In genomic region chrX:2561461-2561860, GRCh38 we compare ENCODE assay signal across 20 cellular contexts.
"Had no signal": no experiment of that assay in that cellular context is flagged by ENCODE, and none has a peak within 500 bp of the region (broad histone marks: within the 10 kb centered on the region; RNA-seq: fewer than 3 reads in every experiment).

No MANE protein-coding gene starts in this region.

- H3K27ac ChIP-seq: breast epithelium, dorsolateral prefrontal cortex, esophagus muscularis mucosa, tibial artery had no signal

- H3K36me3 ChIP-seq: breast epithelium, tibial artery had no signal

- H3K4me1 ChIP-seq: breast epithelium, esophagus muscularis mucosa, tibial artery had no signal

- H3K27me3 ChIP-seq: esophagus muscularis mucosa, tibial artery had no signal

- DNase-seq: activated B cell treated with CpG ODN at 0.5 μM for 24 hours; activated CD4-positive, alpha-beta T cell treated with anti-CD3 and anti-CD28 coated beads for 36 hours; activated CD4-positive, alpha-beta T cell treated with anti-CD3 and anti-CD28 coated beads, Interleukin-2, amount 50 U/mL, for 4 hours; activated CD8-positive, alpha-beta memory T cell treated with anti-CD3 and anti-CD28 coated beads for 24 hours; activated CD8-positive, alpha-beta memory T cell treated with anti-CD3 and anti-CD28 coated beads, Interleukin-2, amount 50 U/mL, for 4 hours; activated naive CD8-positive, alpha-beta T cell treated with anti-CD3 and anti-CD28 coated beads, Interleukin-2, amount 10 ng/mL, durations not matched to agents 7 days and 5 days; activated T-cell treated with anti-CD3 and anti-CD28 coated beads, Interleukin-2, amount 50 U/mL, for 24 hours; amniotic stem cell; dorsolateral prefrontal cortex; hypothalamus; left ventricle myocardium superior; mammary epithelial cell; midbrain; natural killer cell; small intestine; stimulated activated CD4-positive, alpha-beta T cell treated with anti-CD3 and anti-CD28 coated beads, Interleukin-2, amount 100 ng/mL, for 24 hours; stimulated activated naive CD8-positive, alpha-beta T cell treated with anti-CD3 and anti-CD28 coated beads, Interleukin-15, amount 100 ng/mL, for 72 hours; tibial artery had no signal

- H3K9me3 ChIP-seq: breast epithelium, esophagus muscularis mucosa, tibial artery had no signal

- H3K4me3 ChIP-seq: breast epithelium, dorsolateral prefrontal cortex, esophagus muscularis mucosa, tibial artery had no signal
